ENCODE assay signal across 9 cellular contexts in genomic region chr6:113968472-113968871, GRCh38. TPM values are rescaled to one million over a fixed set of nuclear protein-coding genes. Genes with fewer than 3 reads are reported as not detected.
DNase-seq lines count a peak whose midpoint lies in the region; ATAC-seq, FAIRE-seq and TF ChIP-seq lines count a peak whose summit lies in the region.
"Had no signal": no experiment of that assay in that cellular context is flagged by ENCODE, and none has a peak within 500 bp of the region (broad histone marks: within the 10 kb centered on the region; RNA-seq: fewer than 3 reads in every experiment).

No MANE protein-coding gene starts in this region.

- DNase-seq in BE2C (no peak), GM12878 (ENCODE audit: low read depth, low spot score) (no peak), NOMO-1 (lab: John Stamatoyannopoulos, UW; ENCODE audit: unreplicated experiment in 2 of 2) (no peak), vagina (ENCODE audit: extremely low spot score in 2 of 2) (no peak)

- intact Hi-C loops in GM12878 (cut with micrococcal nuclease; ENCODE audit: unreplicated experiment): loop anchor here (10.0 kb wide), 1 partner anchor 324 kb away; no protein-coding TSS in a partner anchor
- intact Hi-C loops in vagina (cut with DNase I): no loop called here

- peak overlapping the region; percentile 71 for H3K4me3 ChIP-seq in BE2C (ENCODE audit: low read depth, low read length)
- H3K4me3 ChIP-seq in HUES6 (ENCODE audit: low read depth, low read length): peak overlapping the region; percentile 99
- peak overlapping the region; percentile 100; the same call in 1 of the 2 replicates for H3K4me3 ChIP-seq in GM12878
- peak overlapping the region; percentile 97 to 98 for H3K4me3 ChIP-seq in muscle layer of duodenum (ENCODE audit: low read depth in 1 of 2, low read length in 2 of 2)
- peak overlapping the region in 1 of 2 donors; percentile 92 for H3K4me3 ChIP-seq in vagina

- H3K27me3 ChIP-seq in BE2C (no peaks in the 10 kb centered on the region), HUES6 (ENCODE audit: control insufficient read depth, insufficient read depth, low read length) (no peaks in the 10 kb centered on the region), GM12878 (replicated peaks in 1 of 2; ENCODE audit: control insufficient read depth in 2 of 2, insufficient read depth in 2 of 2, low read length in 1 of 2) (no peaks in the 10 kb centered on the region), muscle layer of duodenum (ENCODE audit: low read depth, low read length) (no peaks in the 10 kb centered on the region), vagina (no peaks in the 10 kb centered on the region)

- peak overlapping the region; percentile 28 for H3K4me2 ChIP-seq in GM12878 (ENCODE audit: control insufficient read depth, insufficient read depth)

- TF ChIP-seq RAD21 in GM12878 (IDR thresholded peaks at IDR 0.05; ENCODE audit: insufficient read depth, low read depth, low read length): no peak

- SMC1A ChIA-PET in GM12878 (lab: Charles Lee; ENCODE audit: uncharacterized antibody, unreplicated experiment): interaction anchor here (0.7 to 2.7 kb wide), 4 partner anchors 9 to 60 kb away, joined by 3 to 25 read pairs (median 3); no protein-coding TSS in a partner anchor

- H3K36me3 ChIP-seq in BE2C (no peaks in the 10 kb centered on the region; the same call in 1 of the 2 replicates), HUES6 (ENCODE audit: control insufficient read depth, insufficient read depth, low read length) (no peaks in the 10 kb centered on the region; the same call in 1 of the 2 replicates), GM12878 (ENCODE audit: control insufficient read depth in 2 of 2, insufficient read depth in 2 of 2, low read length in 1 of 2) (no peaks in the 10 kb centered on the region), muscle layer of duodenum (ENCODE audit: control insufficient read depth in 1 of 2, insufficient read depth in 2 of 2, low read length in 2 of 2) (peaks cover 0 to 7% of the 10 kb centered on the region in 2 donors), vagina (no peaks in the 10 kb centered on the region)

- TF ChIP-seq POLR2A in GM12878 (IDR thresholded peaks at IDR 0.05; ENCODE audit: low read depth, low read length): no peak
- no peak for TF ChIP-seq POLR2A in GM18505 (IDR thresholded peaks at IDR 0.05; ENCODE audit: borderline replicate concordance, extremely low read depth, insufficient read depth, insufficient read length)
- TF ChIP-seq POLR2A in vagina (IDR thresholded peaks at IDR 0.05): no peak

- H4K20me1 ChIP-seq in GM12878 (ENCODE audit: control insufficient read depth, insufficient read depth): no peaks in the 10 kb centered on the region

- H3K4me1 ChIP-seq in BE2C (no peaks in the 10 kb centered on the region), HUES6 (ENCODE audit: control insufficient read depth, insufficient read depth, low read length) (peaks cover 20% of the 10 kb centered on the region), GM12878 (ENCODE audit: control insufficient read depth, insufficient read depth, low read length) (no peaks in the 10 kb centered on the region), muscle layer of duodenum (ENCODE audit: control insufficient read depth in 1 of 2, insufficient read depth in 2 of 2, low read length in 2 of 2) (peaks cover 12 to 27% of the 10 kb centered on the region in 2 donors), vagina (peaks cover 53% of the 10 kb centered on the region)

- no peak for ATAC-seq in GM12878
- no peak for ATAC-seq in GM18505 (IDR thresholded peaks at IDR 0.05; ENCODE audit: unreplicated experiment)
- ATAC-seq in HG03354 (IDR thresholded peaks at IDR 0.05; ENCODE audit: poor library complexity, severe bottlenecking, unreplicated experiment): no peak

- H3K27ac ChIP-seq in HUES6 (ENCODE audit: low read depth, low read length) (no peak overlapping the region), GM12878 (ENCODE audit: control insufficient read depth, insufficient read depth) (no peak overlapping the region), muscle layer of duodenum (ENCODE audit: low read length) (no peak overlapping the region), vagina (no peak overlapping the region)

- RAD21 ChIA-PET in GM12878 (lab: Charles Lee; ENCODE audit: unreplicated experiment): interaction anchor here (0.7 to 1.2 kb wide), 3 partner anchors 9 to 337 kb away, joined by 3 to 4 read pairs (median 3); no protein-coding TSS in a partner anchor

- no TSS peak for BruUV-seq in GM12878 (replicated peaks; lab: Mats Ljungman, UMichigan)

- no peak for TF ChIP-seq EP300 in GM12878 (IDR thresholded peaks at IDR 0.05; ENCODE audit: borderline replicate concordance in 1 of 2, control insufficient read depth in 1 of 2, low read depth in 2 of 2, low read length in 2 of 2)

- WGBS in GM12878 (ENCODE audit: insufficient coverage, insufficient replicate concordance, low lambda C conversion rate, missing lambda C conversion rate): 73% methylated on average over 6 of the region's 6 CpGs

- no peak for FAIRE-seq in GM12878 (lab: Jason Lieb, UNC)
- FAIRE-seq: G401.6 had no signal

- CTCF ChIA-PET in GM12878 (lab: Yijun Ruan, JAX): interaction anchor here (0.8 to 1.5 kb wide), 6 partner anchors 8 to 662 kb away, joined by 3 to 4 read pairs (median 3); no protein-coding TSS in a partner anchor

- no peaks in the 10 kb centered on the region for H3K9me3 ChIP-seq in BE2C
- no peaks in the 10 kb centered on the region for H3K9me3 ChIP-seq in HUES6 (ENCODE audit: control insufficient read depth, insufficient read depth, low read depth, low read length)
- no peaks in the 10 kb centered on the region for H3K9me3 ChIP-seq in GM12878 (replicated peaks; ENCODE audit: control insufficient read depth, insufficient read depth, low read length)
- H3K9me3 ChIP-seq in muscle layer of duodenum (ENCODE audit: control insufficient read depth in 1 of 2, low read length in 2 of 2): no peaks in the 10 kb centered on the region
- no peaks in the 10 kb centered on the region for H3K9me3 ChIP-seq in vagina

- TF ChIP-seq CTCF in BE2C (IDR thresholded peaks at IDR 0.05; ENCODE audit: low read depth, low read length): no peak
- no peak for TF ChIP-seq CTCF in GM12878 (IDR thresholded peaks at IDR 0.05 in 2 of 3, conservative IDR thresholded peaks at IDR 0.05 in 1 of 3; ENCODE audit: control insufficient read depth in 2 of 3, extremely low read depth in 1 of 3, insufficient read depth in 1 of 3, low read depth in 3 of 3, low read length in 3 of 3)
- TF ChIP-seq CTCF in vagina (IDR thresholded peaks at IDR 0.05): no peak

- H3K9ac ChIP-seq in HUES6 (ENCODE audit: low read length): no peak overlapping the region
- no peak overlapping the region for H3K9ac ChIP-seq in GM12878 (ENCODE audit: control insufficient read depth, insufficient read depth, low read length)

- in situ Hi-C loops in GM12878 (cut with MboI): no loop called here

- POLR2A ChIA-PET in GM12878 (lab: Charles Lee): no interaction called here

- peaks cover 68% of the 10 kb centered on the region for H3K79me2 ChIP-seq in GM12878 (ENCODE audit: control insufficient read depth, insufficient read depth, low read length)

- H2AFZ ChIP-seq in GM12878 (ENCODE audit: control insufficient read depth, low read depth, low read length): no peak overlapping the region

TF ChIP-seq in GM12878, 131 proteins besides CTCF, POLR2A, EP300 and RAD21:
- TF ChIP-seq POLR2AphosphoS5 (IDR thresholded peaks at IDR 0.05; ENCODE audit: low read length) (0 out of 2 replicates have a peak, but pooled peaks have one; percentile 28), CHD2 (IDR thresholded peaks at IDR 0.05; ENCODE audit: borderline replicate concordance, low read depth, low read length) (no peak)

RNA-seq across cellular contexts. Expression of gene HDAC2, which starts 2.5 kb away (rescaled TPM):
- 157 TPM for polyA plus RNA-seq in BE2C (2012; ENCODE audit: insufficient read depth, insufficient read length, low read depth)
- total RNA-seq in GM12878 (2013; cell fraction: nucleolus; rRNA removed): 73.8 and 74.9 TPM in 2 replicates
- total RNA-seq in GM12878 (2014; rRNA removed): 40.4 and 49.5 TPM in 2 replicates
- total RNA-seq in GM12878 (2014; rRNA removed; fragmentation: Illumina TruSeq; extraction: Trizol): 87.0 and 89.1 TPM in 2 replicates
- total RNA-seq in GM12878 (2021): 99.5 and 104 TPM in 2 replicates
- 33.5 TPM for polyA plus RNA-seq in GM12878 (2011; ENCODE audit: low read depth)
- polyA plus RNA-seq in GM12878 (2011; rRNA removed): 210 and 255 TPM in 2 replicates
- 69.5 and 102 TPM in 2 replicates for polyA plus RNA-seq in GM12878 (2011; cell fraction: cytosol; rRNA removed)
- polyA plus RNA-seq in GM12878 (2011; cell fraction: nucleus; rRNA removed): 48.0 and 64.8 TPM in 2 replicates
- 69.4 and 98.7 TPM in 2 replicates for polyA plus RNA-seq in GM12878 (2012)
- 130 and 154 TPM in 2 replicates for polyA plus RNA-seq in GM12878 (2014; fragmentation: Illumina TruSeq; extraction: Trizol)
- 10 to 100 TPM; 45.3 to 88.7 TPM for polyA plus RNA-seq in GM12878 (2014; fragmentation: Nextera tagmentation; extraction: Ambion mirVana)
- polyA plus RNA-seq in GM12878 (2014; rRNA removed): 120 and 129 TPM in 2 replicates
- 100 to 1,000 TPM; 157 to 158 TPM for polyA plus RNA-seq in GM12878 (2016; fragmentation: Nextera tagmentation; extraction: Ambion mirVana)
- 131 and 274 TPM in 2 replicates for polyA minus RNA-seq in GM12878 (2011; rRNA and poly(A)+ RNA removed)
- 40.1 and 64.0 TPM in 2 replicates for polyA minus RNA-seq in GM12878 (2011; cell fraction: cytosol; rRNA and poly(A)+ RNA removed)
- polyA minus RNA-seq in GM12878 (2011; cell fraction: nucleus; rRNA and poly(A)+ RNA removed): 28.5 and 58.1 TPM in 2 replicates
- 67.8 TPM for total RNA-seq in vagina
